In genomic region chr10:35126062-35126529, GRCh38 we compare ENCODE assay signal across 8 cellular contexts. TPM values are rescaled to one million over a fixed set of nuclear protein-coding genes. Genes with fewer than 3 reads are reported as not detected.
DNase-seq lines count a peak whose midpoint lies in the region; ATAC-seq, FAIRE-seq and TF ChIP-seq lines count a peak whose summit lies in the region.

No MANE protein-coding gene starts in this region.

- no peak for ATAC-seq in GM21367 (IDR thresholded peaks at IDR 0.05; ENCODE audit: unreplicated experiment)
- no peak for ATAC-seq in GM21447 (IDR thresholded peaks at IDR 0.05; ENCODE audit: unreplicated experiment)

- no peaks in the 10 kb centered on the region for H4K20me1 ChIP-seq in H1 (replicated peaks in 1 of 2; ENCODE audit: control insufficient read depth in 1 of 2, insufficient read depth in 2 of 2, low read length in 2 of 2)
- no peaks in the 10 kb centered on the region for H4K20me1 ChIP-seq in osteoblast (ENCODE audit: insufficient read depth, low read length)

- TF ChIP-seq POLR2A in NB4 (IDR thresholded peaks at IDR 0.05; ENCODE audit: extremely low read depth, insufficient read length) (no peak), H1 (IDR thresholded peaks at IDR 0.05; ENCODE audit: control extremely low read depth in 1 of 2, low read depth in 2 of 2, low read length in 2 of 2) (no peak)

- 87% methylated on average over 13 of the region's 13 CpGs; no CpG with 5 or more reads in 1 of the 2 experiments for WGBS in H1 (ENCODE audit: extremely low coverage in 1 of 2, insufficient coverage in 1 of 2, insufficient read length in 1 of 2, insufficient replicate concordance in 2 of 2, low coverage in 1 of 2, low lambda C conversion rate in 2 of 2, missing lambda C conversion rate in 1 of 2), 2 experiments

- TF ChIP-seq CTCF in GM12864 (IDR thresholded peaks at IDR 0.05; ENCODE audit: low read depth, low read length, missing control alignments) (no peak), NB4 (IDR thresholded peaks at IDR 0.05; ENCODE audit: low read depth, low read length) (no peak), H1 (IDR thresholded peaks at IDR 0.05; ENCODE audit: control extremely low read depth in 1 of 3, insufficient read depth in 1 of 3, low read depth in 1 of 3, low read length in 3 of 3) (no peak), osteoblast (IDR thresholded peaks at IDR 0.05; ENCODE audit: extremely low read depth, low read depth, low read length) (no peak)

- H2AK5ac ChIP-seq in H1 (ENCODE audit: low read depth, low read length) = no peak overlapping the region

- peak overlapping the region; percentile 93 for H4K8ac ChIP-seq in H1 (ENCODE audit: extremely low read depth, insufficient read depth, low read length)

- H2BK15ac ChIP-seq in H1 (ENCODE audit: low read length) = no peak overlapping the region

- H3K4me1 ChIP-seq in H1 (replicated peaks in 1 of 4; ENCODE audit: control insufficient read depth in 3 of 4, insufficient read depth in 4 of 4, low read length in 3 of 4) (peaks cover 0 to 3% (median 0%) of the 10 kb centered on the region in 4 experiments; a peak in 2 of 7 replicates), osteoblast (ENCODE audit: insufficient read depth, low read length) (peaks cover 8% of the 10 kb centered on the region)

- no peak for TF ChIP-seq EP300 in H1 (IDR thresholded peaks at IDR 0.05; ENCODE audit: borderline replicate concordance in 1 of 2, low read depth in 2 of 2, low read length in 2 of 2)

- 0 out of 2 replicates have a peak overlapping the region, but pooled peaks have one; percentile 44 for H3K18ac ChIP-seq in H1 (ENCODE audit: extremely low read depth, low read length)

- no peak overlapping the region for H3K14ac ChIP-seq in H1 (ENCODE audit: insufficient read length)

- H3K4me3 ChIP-seq in GM12864 (ENCODE audit: low read depth, low read length) (peak overlapping the region; percentile 69), NB4 (ENCODE audit: low read depth, low read length) (peak overlapping the region; percentile 68), H1 (ENCODE audit: extremely low read depth in 1 of 4, insufficient read depth in 2 of 4, low read depth in 3 of 4, low read length in 4 of 4) (peak overlapping the region; percentile 32 to 87 (median 46)), osteoblast (ENCODE audit: insufficient read depth, low read length) (peak overlapping the region; percentile 90)

- peaks cover 3% of the 10 kb centered on the region; the same call in 1 of the 2 replicates for H3K23me2 ChIP-seq in H1 (ENCODE audit: low read depth, low read length)

- H3K79me2 ChIP-seq in H1 (ENCODE audit: control insufficient read depth in 1 of 2, insufficient read depth in 2 of 2, low read length in 2 of 2) (peaks cover 0 to 23% of the 10 kb centered on the region in 2 experiments; a peak in 2 of 4 replicates), osteoblast (ENCODE audit: insufficient read depth, low read length) (peaks cover 14% of the 10 kb centered on the region)

- H2BK120ac ChIP-seq in H1 (replicated peaks; ENCODE audit: low read depth, low read length) = no peak overlapping the region

- CTCF ChIA-PET in H1 (lab: Charles Lee; ENCODE audit: partially characterized antibody) = interaction anchor here (0.6 to 2.4 kb wide), 15 partner anchors 10 to 376 kb away, joined by 3 to 13 read pairs (median 4); no protein-coding TSS in a partner anchor

- no peak overlapping the region for H2BK20ac ChIP-seq in H1 (ENCODE audit: low read length)

- H3K56ac ChIP-seq in H1 (replicated peaks; ENCODE audit: insufficient read length, low read depth, low read length) = peak overlapping the region; percentile 46

- H2BK5ac ChIP-seq in H1 (ENCODE audit: low read depth, low read length) = 0 out of 2 replicates have a peak overlapping the region, but pooled peaks have one; percentile 20

- H3K79me1 ChIP-seq in H1 (ENCODE audit: low read depth, low read length) = no peaks in the 10 kb centered on the region

- H3K27ac ChIP-seq in H1 (ENCODE audit: low read depth, low read length) = 0 out of 2 replicates have a peak overlapping the region, but pooled peaks have one; percentile 18
- peak overlapping the region; percentile 61 for H3K27ac ChIP-seq in osteoblast (ENCODE audit: low read depth, low read length)

- H4K5ac ChIP-seq in H1 (ENCODE audit: insufficient read length, low read depth, low read length) = peak overlapping the region; percentile 88

- H3K4me2 ChIP-seq in H1 (ENCODE audit: insufficient read depth in 1 of 2, low read depth in 2 of 2, low read length in 2 of 2) (peak overlapping the region; percentile 46 to 81), osteoblast (ENCODE audit: insufficient read depth, low read length) (peak overlapping the region; percentile 77)

- no peaks in the 10 kb centered on the region; a peak in 1 of 4 replicates for H3K9me3 ChIP-seq in H1 (ENCODE audit: insufficient read depth in 2 of 2, low read depth in 1 of 2, low read length in 1 of 2)
- H3K9me3 ChIP-seq in osteoblast (ENCODE audit: low read depth, low read length) = no peaks in the 10 kb centered on the region

- no peak for TF ChIP-seq RAD21 in H1 (IDR thresholded peaks at IDR 0.05 in 1 of 2, conservative IDR thresholded peaks at IDR 0.05 in 1 of 2; ENCODE audit: low read depth in 2 of 2, low read length in 2 of 2)

- peak overlapping the region; percentile 81 for H4K91ac ChIP-seq in H1 (replicated peaks; ENCODE audit: insufficient read length, low read length)

- H2AFZ ChIP-seq in H1 (ENCODE audit: low read length) = 0 out of 2 replicates have a peak overlapping the region, but pooled peaks have one; percentile 83
- peak overlapping the region; percentile 98 for H2AFZ ChIP-seq in osteoblast (ENCODE audit: low read length)

- no peak for FAIRE-seq in H1 (lab: Jason Lieb, UNC)

- H3K36me3 ChIP-seq in H1 (ENCODE audit: control insufficient read depth in 2 of 4, insufficient read depth in 4 of 4, low read length in 3 of 4) (no peaks in the 10 kb centered on the region), osteoblast (ENCODE audit: insufficient read depth, low read length) (no peaks in the 10 kb centered on the region)

- no peak overlapping the region for H2BK12ac ChIP-seq in H1 (ENCODE audit: low read depth, low read length)

- DNase-seq in GM12864 (ENCODE audit: low read depth) = no peak
- no peak for DNase-seq in NB4 (ENCODE audit: low read depth)
- DNase-seq in H1 (ENCODE audit: low read depth in 1 of 2, low spot score in 2 of 2) = no peak
- no peak for DNase-seq in osteoblast (ENCODE audit: insufficient read length, low spot score, missing footprints)
- no peak for DNase-seq in NCI-H446 (lab: John Stamatoyannopoulos, UW)
- no peak for DNase-seq in occipital lobe (lab: John Stamatoyannopoulos, UW)

- no peak overlapping the region for H3K23ac ChIP-seq in H1 (ENCODE audit: insufficient read length)

- H3K9ac ChIP-seq in H1 (replicated peaks in 1 of 4; ENCODE audit: extremely low read depth in 1 of 4, low read depth in 3 of 4, low read length in 3 of 4) = peak overlapping the region in 2 of 4 experiments; percentile 9 to 19; a peak in 1 of 7 replicates

- POLR2A ChIA-PET in H1 (lab: Charles Lee; ENCODE audit: partially characterized antibody) = interaction anchor here (0.7 to 1.3 kb wide), 6 partner anchors 14 to 378 kb away, joined by 3 to 4 read pairs (median 3); no protein-coding TSS in a partner anchor

- peak overlapping the region; percentile 13 for H3K4ac ChIP-seq in H1 (replicated peaks; ENCODE audit: insufficient read length, low read depth, low read length)

- H3K27me3 ChIP-seq in H1 (replicated peaks in 1 of 4; ENCODE audit: control insufficient read depth in 3 of 4, extremely low read depth in 1 of 4, insufficient read depth in 3 of 4, low read length in 3 of 4) (no peaks in the 10 kb centered on the region; a peak in 1 of 7 replicates), osteoblast (ENCODE audit: insufficient read depth, low read length) (no peaks in the 10 kb centered on the region)

TF ChIP-seq in H1, 55 proteins besides CTCF, POLR2A, EP300 and RAD21:
- TF ChIP-seq KDM4A (IDR thresholded peaks at IDR 0.05; ENCODE audit: low read depth, low read length, severe bottlenecking) (peak; percentile 49), KDM1A (IDR thresholded peaks at IDR 0.05; ENCODE audit: borderline replicate concordance, low read length) (no peak), TBP (IDR thresholded peaks at IDR 0.05; ENCODE audit: low read depth, low read length) (no peak)

RNA-seq across cellular contexts. Expression of gene CREM, which starts 0.6 kb away (rescaled TPM):
- total RNA-seq in H1 (2021; fragmentation: NEBNext Ultra II Directional; extraction: Animal tissue kit (Norgen Biotek cat#: 25700)) = 21.9 and 24.4 TPM in 2 replicates
- 15.7 and 18.7 TPM in 2 replicates for polyA plus RNA-seq in H1 (2011; rRNA removed)
- polyA plus RNA-seq in H1 (2011; cell fraction: cytosol; rRNA removed) = 23.9 TPM
- 30.5 TPM for polyA plus RNA-seq in H1 (2011; cell fraction: nucleus; rRNA removed)
- polyA plus RNA-seq in H1 (2012, experiment 1 of 2) = 20.4 to 26.3 TPM (median 23.1 TPM) in 4 replicates
- polyA plus RNA-seq in H1 (2012, experiment 2 of 2) = 12.0 TPM
- 20.3 TPM for polyA plus RNA-seq in H1 (2013, experiment 1 of 2)
- 18.2 TPM for polyA plus RNA-seq in H1 (2013, experiment 2 of 2)
- 17.3 and 19.3 TPM in 2 replicates for polyA minus RNA-seq in H1 (2011; rRNA and poly(A)+ RNA removed)
- 12.2 TPM for polyA minus RNA-seq in H1 (2011; cell fraction: cytosol; rRNA and poly(A)+ RNA removed)
- polyA minus RNA-seq in H1 (2011; cell fraction: nucleus; rRNA and poly(A)+ RNA removed) = 25.3 TPM
- total RNA-seq in osteoblast (16.6 and 19.7 TPM in 2 replicates), occipital lobe (16.5 TPM)

RNA-seq across cellular contexts. Expression of gene CUL2, which starts 36.0 kb away (rescaled TPM):
- 36.7 and 43.1 TPM in 2 replicates for total RNA-seq in H1 (2021; fragmentation: NEBNext Ultra II Directional; extraction: Animal tissue kit (Norgen Biotek cat#: 25700))
- polyA plus RNA-seq in H1 (2011; rRNA removed) = 6.3 and 10.2 TPM in 2 replicates
- 11.6 TPM for polyA plus RNA-seq in H1 (2011; cell fraction: cytosol; rRNA removed)
- 6.1 TPM for polyA plus RNA-seq in H1 (2011; cell fraction: nucleus; rRNA removed)
- polyA plus RNA-seq in H1 (2012, experiment 1 of 2) = 16.0 to 29.1 TPM (median 19.1 TPM) in 4 replicates
- polyA plus RNA-seq in H1 (2012, experiment 2 of 2) = 1.7 TPM
- polyA plus RNA-seq in H1 (2013, experiment 1 of 2) = 24.9 TPM
- 25.1 TPM for polyA plus RNA-seq in H1 (2013, experiment 2 of 2)
- 17.2 and 25.7 TPM in 2 replicates for polyA minus RNA-seq in H1 (2011; rRNA and poly(A)+ RNA removed)
- 13.9 TPM for polyA minus RNA-seq in H1 (2011; cell fraction: cytosol; rRNA and poly(A)+ RNA removed)
- 22.0 TPM for polyA minus RNA-seq in H1 (2011; cell fraction: nucleus; rRNA and poly(A)+ RNA removed)
- total RNA-seq in osteoblast = 29.0 and 32.7 TPM in 2 replicates
- 55.1 TPM for total RNA-seq in occipital lobe
